In the genomic region with DNA sequence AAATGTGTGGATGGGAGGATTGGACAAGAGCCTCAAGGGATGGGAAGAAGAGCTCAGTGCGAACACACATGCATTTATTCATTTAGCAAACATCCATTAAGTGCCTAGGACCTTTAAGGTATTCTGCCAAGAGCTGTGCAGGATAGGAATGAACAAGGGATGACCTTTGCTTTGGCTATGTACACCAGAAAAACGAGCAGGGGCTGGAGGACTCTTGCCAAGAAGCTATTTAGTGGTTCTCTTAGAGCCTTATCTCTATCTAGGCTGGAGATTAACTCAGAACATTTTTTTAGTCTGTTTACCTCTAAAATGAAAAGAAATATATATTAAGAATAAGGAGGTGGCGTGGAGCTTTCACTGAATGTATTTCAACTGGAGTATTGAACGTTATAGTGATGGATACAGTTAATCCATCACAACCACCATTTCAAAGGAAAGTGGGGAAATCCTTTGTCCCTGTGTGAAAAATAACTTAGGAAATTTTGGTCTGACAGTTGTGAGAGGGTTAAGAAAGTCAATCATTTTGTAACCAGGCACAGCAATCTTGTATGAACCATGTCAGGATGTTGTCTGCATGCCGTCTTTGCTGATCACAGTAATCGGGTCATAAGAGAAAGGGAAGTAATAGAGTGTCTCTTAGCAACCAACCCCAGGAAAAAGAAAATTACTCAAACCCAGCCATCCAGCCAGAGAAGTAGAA, we compare ENCODE assay signal across 1 cellular context.
TF ChIP-seq lines count a peak whose summit lies in the region.

No MANE protein-coding gene starts in this region.

TF ChIP-seq in WTC11, 78 proteins besides CTCF, POLR2A, EP300 and RAD21 (continued from another document):
- TF ChIP-seq, protein P1, sequence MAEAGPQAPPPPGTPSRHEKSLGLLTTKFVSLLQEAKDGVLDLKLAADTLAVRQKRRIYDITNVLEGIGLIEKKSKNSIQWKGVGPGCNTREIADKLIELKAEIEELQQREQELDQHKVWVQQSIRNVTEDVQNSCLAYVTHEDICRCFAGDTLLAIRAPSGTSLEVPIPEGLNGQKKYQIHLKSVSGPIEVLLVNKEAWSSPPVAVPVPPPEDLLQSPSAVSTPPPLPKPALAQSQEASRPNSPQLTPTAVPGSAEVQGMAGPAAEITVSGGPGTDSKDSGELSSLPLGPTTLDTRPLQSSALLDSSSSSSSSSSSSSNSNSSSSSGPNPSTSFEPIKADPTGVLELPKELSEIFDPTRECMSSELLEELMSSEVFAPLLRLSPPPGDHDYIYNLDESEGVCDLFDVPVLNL (CRISPR knock-in tag; IDR thresholded peaks at IDR 0.05; ENCODE audit: borderline replicate concordance, low read depth), result no peak
- TF ChIP-seq, protein P2, sequence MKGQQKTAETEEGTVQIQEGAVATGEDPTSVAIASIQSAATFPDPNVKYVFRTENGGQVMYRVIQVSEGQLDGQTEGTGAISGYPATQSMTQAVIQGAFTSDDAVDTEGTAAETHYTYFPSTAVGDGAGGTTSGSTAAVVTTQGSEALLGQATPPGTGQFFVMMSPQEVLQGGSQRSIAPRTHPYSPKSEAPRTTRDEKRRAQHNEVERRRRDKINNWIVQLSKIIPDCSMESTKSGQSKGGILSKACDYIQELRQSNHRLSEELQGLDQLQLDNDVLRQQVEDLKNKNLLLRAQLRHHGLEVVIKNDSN (CRISPR knock-in tag; IDR thresholded peaks at IDR 0.05), result no peak
- TF ChIP-seq IRF2 (CRISPR knock-in tag; IDR thresholded peaks at IDR 0.05; ENCODE audit: borderline replicate concordance, low read depth), result no peak
- TF ChIP-seq CBFB (CRISPR knock-in tag; IDR thresholded peaks at IDR 0.05; ENCODE audit: low read depth), result no peak
- no peak for TF ChIP-seq SP1 (CRISPR knock-in tag; conservative IDR thresholded peaks at IDR 0.05)
